Comparison of ENCODE assay signal across 2 cellular contexts in genomic region chr7:99393363-99394187, GRCh38.
TF ChIP-seq lines count a peak whose summit lies in the region.

No MANE protein-coding gene starts in this region.

TF ChIP-seq in HepG2, 621 proteins besides CTCF, POLR2A, EP300 and RAD21:
- TF ChIP-seq SOX5 (CRISPR knock-in tag; IDR thresholded peaks at IDR 0.05; ENCODE audit: borderline replicate concordance), result no peak
- TF ChIP-seq POLR2AphosphoS5 (IDR thresholded peaks at IDR 0.05; ENCODE audit: low read depth, low read length), result 0 out of 2 replicates have a peak, but pooled peaks have one; percentile 15
- TF ChIP-seq AGO2 (optimal IDR thresholded peaks at IDR 0.05; ENCODE audit: low read depth, low read length), result peak; percentile 34
TF ChIP-seq in HepG2: peak in this region for 2.

TF ChIP-seq in HEK293T, 16 proteins besides CTCF, POLR2A, EP300 and RAD21:
- no peak for TF ChIP-seq BHLHE40 (IDR thresholded peaks at IDR 0.05; ENCODE audit: borderline replicate concordance)
- TF ChIP-seq ARNT (IDR thresholded peaks at IDR 0.05), result no peak
- no peak for TF ChIP-seq HDGF (IDR thresholded peaks at IDR 0.05; ENCODE audit: borderline replicate concordance)
- TF ChIP-seq FOXM1 (IDR thresholded peaks at IDR 0.05; ENCODE audit: borderline replicate concordance), result no peak
- TF ChIP-seq TARDBP (IDR thresholded peaks at IDR 0.05), result no peak
- no peak for TF ChIP-seq ZNF384 (IDR thresholded peaks at IDR 0.05)
- TF ChIP-seq SUZ12 (IDR thresholded peaks at IDR 0.05), result no peak
- no peak for TF ChIP-seq NFRKB (IDR thresholded peaks at IDR 0.05)
- no peak for TF ChIP-seq PKNOX1 (IDR thresholded peaks at IDR 0.05)
- no peak for TF ChIP-seq L3MBTL2 (conservative IDR thresholded peaks at IDR 0.05)
